In genomic region chr13:113296842-113297369, GRCh38 we compare ENCODE assay signal across 1 cellular context.
A peak's percentile ranks its signal among the peaks of the same experiment; 100 is the strongest.
TF ChIP-seq lines count a peak whose summit lies in the region.

TSS of gene LAMP1 (plus strand) at chr13:113297239. CDS start at chr13:113297435, 196 bp downstream.

TF ChIP-seq in HepG2, 621 proteins besides CTCF, POLR2A, EP300 and RAD21 (continued from another document and continues in another):
- TF ChIP-seq ZSCAN5A (CRISPR knock-in tag; IDR thresholded peaks at IDR 0.05; ENCODE audit: borderline replicate concordance) (no peak; the same call in 1 of the 2 replicates), ZNF576 (CRISPR knock-in tag; IDR thresholded peaks at IDR 0.05) (no peak), DMAP1 (CRISPR knock-in tag; IDR thresholded peaks at IDR 0.05) (peak; percentile 93), MAFK (conservative IDR thresholded peaks at IDR 0.05 in 1 of 2, IDR thresholded peaks at IDR 0.05 in 1 of 2; ENCODE audit: low read length in 2 of 2) (0 out of 4 replicates have a peak, but pooled peaks of 1 of the 2 experiments have one; percentile 21), ZNF660 (CRISPR knock-in tag; IDR thresholded peaks at IDR 0.05; ENCODE audit: borderline replicate concordance, low read depth) (no peak), KLF12 (CRISPR knock-in tag; IDR thresholded peaks at IDR 0.05; ENCODE audit: borderline replicate concordance) (peak; percentile 79; the same call in 1 of the 2 replicates), ZNF720 (CRISPR knock-in tag; IDR thresholded peaks at IDR 0.05) (0 out of 2 replicates have a peak, but pooled peaks have one; percentile 65), CEBPG (CRISPR knock-in tag; IDR thresholded peaks at IDR 0.05) (peak; percentile 57), ETV6 (CRISPR knock-in tag; conservative IDR thresholded peaks at IDR 0.05) (peak; percentile 100), RFX5 (IDR thresholded peaks at IDR 0.05; ENCODE audit: low read depth, low read length) (no peak), MNT (IDR thresholded peaks at IDR 0.05) (peak; percentile 99), HMGXB3 (CRISPR knock-in tag; IDR thresholded peaks at IDR 0.05; ENCODE audit: borderline replicate concordance) (peak; percentile 86; the same call in 1 of the 2 replicates), ZNF704 (CRISPR knock-in tag; IDR thresholded peaks at IDR 0.05; ENCODE audit: borderline replicate concordance) (no peak), MIXL1 (CRISPR knock-in tag; IDR thresholded peaks at IDR 0.05) (peak; percentile 79; the same call in 1 of the 2 replicates), MYC (CRISPR knock-in tag; IDR thresholded peaks at IDR 0.05; ENCODE audit: borderline replicate concordance) (peak; percentile 97), ZUFSP (CRISPR knock-in tag; IDR thresholded peaks at IDR 0.05; ENCODE audit: borderline replicate concordance) (no peak), HMGA1 (CRISPR knock-in tag; conservative IDR thresholded peaks at IDR 0.05) (no peak), NCOA2 (CRISPR knock-in tag; IDR thresholded peaks at IDR 0.05) (peak; percentile 82; the same call in 1 of the 2 replicates), ZNF841 (CRISPR knock-in tag; IDR thresholded peaks at IDR 0.05; ENCODE audit: borderline replicate concordance) (peak; percentile 93; the same call in 1 of the 2 replicates), ZNF546 (CRISPR knock-in tag; conservative IDR thresholded peaks at IDR 0.05) (peak; percentile 97), SNRNP70 (IDR thresholded peaks at IDR 0.05; ENCODE audit: low read depth, low read length) (no peak), ZBTB33 (CRISPR knock-in tag; IDR thresholded peaks at IDR 0.05) (peak; percentile 86), EEA1 (CRISPR knock-in tag; IDR thresholded peaks at IDR 0.05; ENCODE audit: borderline replicate concordance) (peak; percentile 98), KLF11 (CRISPR knock-in tag; IDR thresholded peaks at IDR 0.05) (peak; percentile 74; the same call in 1 of the 2 replicates), FUBP1 (CRISPR knock-in tag; IDR thresholded peaks at IDR 0.05; ENCODE audit: borderline replicate concordance) (no peak; the same call in 1 of the 2 replicates), SNAPC4 (CRISPR knock-in tag; IDR thresholded peaks at IDR 0.05) (0 out of 2 replicates have a peak, but pooled peaks have one; percentile 37), E2F1 (CRISPR knock-in tag; IDR thresholded peaks at IDR 0.05) (peak; percentile 83), ZNF207 (IDR thresholded peaks at IDR 0.05; ENCODE audit: borderline replicate concordance) (no peak; the same call in 1 of the 2 replicates), ZNF274 (CRISPR knock-in tag; IDR thresholded peaks at IDR 0.05) (peak; percentile 97), GPBP1L1 (CRISPR knock-in tag; IDR thresholded peaks at IDR 0.05) (no peak), YY1 (IDR thresholded peaks at IDR 0.05; ENCODE audit: insufficient read depth, insufficient replicate concordance, low read depth, low read length) (peak; percentile 74)
